8 cellular contexts compared by ENCODE assay signal in genomic region chr11:107591098-107591445, GRCh38. TPM values are rescaled to one million over a fixed set of nuclear protein-coding genes. Genes with fewer than 3 reads are reported as not detected.
DNase-seq lines count a peak whose midpoint lies in the region; ATAC-seq and TF ChIP-seq lines count a peak whose summit lies in the region.

Gene ELMOD1 (plus strand): TSS chr11:107591147. CDS start chr11:107618190, 27,043 bp downstream.

- H3K27me3 Mint-ChIP-seq in activated CD4-positive, alpha-beta memory T cell treated with anti-CD3 and anti-CD28 coated beads for 36 hours: peaks cover 75% of the 10 kb centered on the region

- TF ChIP-seq CTCF in epithelial cell of proximal tubule (conservative IDR thresholded peaks at IDR 0.05; ENCODE audit: low read depth, low read length): no peak
- TF ChIP-seq CTCF in mucosa of descending colon (IDR thresholded peaks at IDR 0.05): no peak
- TF ChIP-seq CTCF in thyroid gland (IDR thresholded peaks at IDR 0.05): peak in 1 of 6 experiments; percentile 23

- peaks cover 26% of the 10 kb centered on the region for H3K4me1 Mint-ChIP-seq in activated CD4-positive, alpha-beta memory T cell treated with anti-CD3 and anti-CD28 coated beads for 36 hours (ENCODE audit: low read depth)

- H3K9ac ChIP-seq in HUES64 (ENCODE audit: low read depth, low read length): no peak within 1 kb of the TSS

- H3K4me3 ChIP-seq in HUES64 (ENCODE audit: low read length) (peak within 1 kb of the TSS; percentile 63), epithelial cell of proximal tubule (ENCODE audit: low read depth, low read length) (peak within 1 kb of the TSS; percentile 67), mucosa of descending colon (no peak within 1 kb of the TSS), thyroid gland (replicated peaks in 1 of 3) (peak within 1 kb of the TSS; percentile 23 to 79 (median 43))

- POLR2A ChIA-PET in activated CD4-positive, alpha-beta memory T cell treated with anti-CD3 and anti-CD28 coated beads for 36 hours (lab: Charles Lee): no interaction called here

- H3K27ac Mint-ChIP-seq in activated CD4-positive, alpha-beta memory T cell treated with anti-CD3 and anti-CD28 coated beads for 36 hours: no peak within 1 kb of the TSS

- H3K36me3 ChIP-seq in HUES64 (ENCODE audit: insufficient read depth, low read length) (no peaks in the 10 kb centered on the region), mucosa of descending colon (ENCODE audit: low read depth) (no peaks in the 10 kb centered on the region), thyroid gland (no peaks in the 10 kb centered on the region)

- no peaks in the 10 kb centered on the region for H3K9me3 ChIP-seq in HUES64 (ENCODE audit: insufficient read depth, low read depth, low read length)
- no peaks in the 10 kb centered on the region for H3K9me3 ChIP-seq in mucosa of descending colon
- H3K9me3 ChIP-seq in thyroid gland: no peaks in the 10 kb centered on the region

- no peak for TF ChIP-seq POLR2A in thyroid gland (IDR thresholded peaks at IDR 0.05)

- peak; percentile 45 for ATAC-seq in GM19463 (IDR thresholded peaks at IDR 0.05; ENCODE audit: unreplicated experiment)
- peak; percentile 68 for ATAC-seq in mucosa of descending colon

- H3K4me3 Mint-ChIP-seq in activated CD4-positive, alpha-beta memory T cell treated with anti-CD3 and anti-CD28 coated beads for 36 hours: peak within 1 kb of the TSS; percentile 76

- under 1% methylated on average over 48 of the region's 48 CpGs for WGBS in HUES64
- 0% methylated on average over 3 to 25 of the region's 48 CpGs for WGBS in thyroid gland, 2 donors

- H3K9me3 Mint-ChIP-seq in activated CD4-positive, alpha-beta memory T cell treated with anti-CD3 and anti-CD28 coated beads for 36 hours: no peaks in the 10 kb centered on the region

- CTCF ChIA-PET in activated CD4-positive, alpha-beta memory T cell treated with anti-CD3 and anti-CD28 coated beads for 36 hours (lab: Charles Lee): interaction anchor here (0.8 to 3.1 kb wide), 4 partner anchors 14 to 98 kb away, joined by 3 to 11 read pairs (median 4); no protein-coding TSS in a partner anchor

- H3K27me3 ChIP-seq in HUES64 (ENCODE audit: insufficient read depth, low read length) (peaks cover 100% of the 10 kb centered on the region), thyroid gland (no peaks in the 10 kb centered on the region)

- peak; percentile 30 for DNase-seq in COR-L47 (lab: John Stamatoyannopoulos, UW)
- peak; percentile 59 for DNase-seq in activated CD4-positive, alpha-beta memory T cell treated with anti-CD3 and anti-CD28 coated beads for 36 hours
- no peak for DNase-seq in epithelial cell of proximal tubule (ENCODE audit: low read depth)
- DNase-seq in mucosa of descending colon: peak in 2 of 3 donors; percentile 19 to 46
- DNase-seq in thyroid gland: peak; percentile 47 to 60
- no peak for DNase-seq in DMS79 (lab: John Stamatoyannopoulos, UW)

- H3K4me1 ChIP-seq in HUES64 (ENCODE audit: insufficient read depth, low read length) (peaks cover 32% of the 10 kb centered on the region), mucosa of descending colon (ENCODE audit: low read depth) (peaks cover 9% of the 10 kb centered on the region), thyroid gland (peaks cover 8 to 17% of the 10 kb centered on the region in 2 donors)

- intact Hi-C loops in activated CD4-positive, alpha-beta memory T cell treated with anti-CD3 and anti-CD28 coated beads for 36 hours (cut with micrococcal nuclease): no loop called here
- intact Hi-C loops in mucosa of descending colon (cut with DNase I, micrococcal nuclease): no loop called here
- intact Hi-C loops in thyroid gland (cut with DNase I): no loop called here

- H3K27ac ChIP-seq in HUES64 (ENCODE audit: low read depth, low read length): no peak within 1 kb of the TSS
- no peak within 1 kb of the TSS for H3K27ac ChIP-seq in thyroid gland

- H3K36me3 Mint-ChIP-seq in activated CD4-positive, alpha-beta memory T cell treated with anti-CD3 and anti-CD28 coated beads for 36 hours: no peaks in the 10 kb centered on the region

RNA-seq across cellular contexts. Expression of gene ELMOD1, which starts in this region (rescaled TPM):
- polyA plus RNA-seq in HUES64 (2013, experiment 1 of 2): 1.1 TPM
- 0.51 TPM for polyA plus RNA-seq in HUES64 (2013, experiment 2 of 2)
- total RNA-seq in activated CD4-positive, alpha-beta memory T cell treated with anti-CD3 and anti-CD28 coated beads for 36 hours: under 1 TPM in 1 of 2 experiments, not detected in 1; 0.12 TPM
- total RNA-seq in epithelial cell of proximal tubule (0.07 TPM in 1 of 2 replicates, not detected in the other), mucosa of descending colon (under 1 TPM in 2 of 3 donors, not detected in 1; 0.31 to 0.57 TPM), thyroid gland (not detected)

Comparison
In these comparisons a context has a peak if more than half of its experiments do, and no peak if none do; other contexts are left out.
1. Peak in DNase-seq in activated CD4-positive, alpha-beta memory T cell treated with anti-CD3 and anti-CD28 coated beads for 36 hours; RNA of the gene not detected or under 1 TPM.
2. Peak in DNase-seq and ATAC-seq in mucosa of descending colon; RNA of the gene not detected or under 1 TPM.
3. Peak in DNase-seq and H3K4me3 ChIP-seq in thyroid gland; RNA of the gene not detected or under 1 TPM.